Comparison of ENCODE assay signal across 17 cellular contexts in genomic region chr11:8757533-8757932, GRCh38.
DNase-seq lines count a peak whose midpoint lies in the region; ATAC-seq, FAIRE-seq and TF ChIP-seq lines count a peak whose summit lies in the region.
"Had no signal": no experiment of that assay in that cellular context is flagged by ENCODE, and none has a peak within 500 bp of the region (broad histone marks: within the 10 kb centered on the region; RNA-seq: fewer than 3 reads in every experiment).

No MANE protein-coding gene starts in this region.

- no peak for ATAC-seq in A549
- no peak for ATAC-seq in right cardiac atrium
- ATAC-seq: left lung; naive thymus-derived CD4-positive, alpha-beta T cell; sciatic nerve; upper lobe of right lung had no signal

- peaks cover 2% of the 10 kb centered on the region for H3K9me3 Mint-ChIP-seq in progenitor cell of endocrine pancreas (ENCODE audit: low read depth)
- H3K9me3 Mint-ChIP-seq: naive thymus-derived CD4-positive, alpha-beta T cell had no signal

- H3K27me3 Mint-ChIP-seq in progenitor cell of endocrine pancreas: no peaks in the 10 kb centered on the region

- H3K27me3 ChIP-seq in adrenal gland (no peaks in the 10 kb centered on the region), right cardiac atrium (ENCODE audit: control insufficient read depth, insufficient read depth) (no peaks in the 10 kb centered on the region), PC-9 (ENCODE audit: insufficient read depth, low read depth) (no peaks in the 10 kb centered on the region)
- H3K27me3 ChIP-seq: left lung, Peyer's patch, upper lobe of right lung had no signal

- WGBS in A549 (ENCODE audit: missing lambda C conversion rate): 68% methylated on average over 2 of the region's 2 CpGs
- WGBS in adrenal gland, 4 donors: 66 to 82% (median 76%) methylated on average over 2 of the region's 2 CpGs
- WGBS in right cardiac atrium: 55% methylated on average over 2 of the region's 2 CpGs

- no peak overlapping the region for H2AFZ ChIP-seq in PC-9

- H3F3A ChIP-seq in PC-9 (ENCODE audit: insufficient read depth, low read depth): no peaks in the 10 kb centered on the region

- H3K4me1 ChIP-seq in A549 (peaks cover 12% of the 10 kb centered on the region; the same call in 2 of the 3 replicates), adrenal gland (replicated peaks in 1 of 2) (peaks cover 47 to 52% of the 10 kb centered on the region in 2 donors), right cardiac atrium (ENCODE audit: control insufficient read depth, insufficient read depth, low read length) (peaks cover 25% of the 10 kb centered on the region), PC-9 (replicated peaks; ENCODE audit: insufficient read depth) (no peaks in the 10 kb centered on the region)

- H3K36me3 ChIP-seq in adrenal gland (replicated peaks in 1 of 2) (no peaks in the 10 kb centered on the region), PC-9 (ENCODE audit: low read depth) (no peaks in the 10 kb centered on the region)
- H3K36me3 ChIP-seq: left lung, Peyer's patch, upper lobe of right lung had no signal

- no peak for TF ChIP-seq CTCF in A549 (IDR thresholded peaks at IDR 0.05)
- no peak for TF ChIP-seq CTCF in adrenal gland (IDR thresholded peaks at IDR 0.05)
- no peak for TF ChIP-seq CTCF in progenitor cell of endocrine pancreas (IDR thresholded peaks at IDR 0.05; ENCODE audit: unreplicated experiment)
- no peak for TF ChIP-seq CTCF in PC-9 (conservative IDR thresholded peaks at IDR 0.05)

- no peaks in the 10 kb centered on the region for H3K9me2 ChIP-seq in PC-9 (ENCODE audit: insufficient read depth)

- TF ChIP-seq POLR2A in A549 (IDR thresholded peaks at IDR 0.05; ENCODE audit: low read length): no peak
- no peak for TF ChIP-seq POLR2A in adrenal gland (IDR thresholded peaks at IDR 0.05)

- H3K79me2 ChIP-seq in PC-9 (ENCODE audit: low read depth): no peaks in the 10 kb centered on the region

- peak overlapping the region; percentile 90 for H3K27ac Mint-ChIP-seq in progenitor cell of endocrine pancreas
- H3K27ac Mint-ChIP-seq: naive thymus-derived CD4-positive, alpha-beta T cell had no signal

- TF ChIP-seq EP300 in A549 (IDR thresholded peaks at IDR 0.05): no peak

- H4K20me1 ChIP-seq in PC-9 (ENCODE audit: insufficient read depth): no peaks in the 10 kb centered on the region

- peak overlapping the region; percentile 22 for H3K4me3 Mint-ChIP-seq in progenitor cell of endocrine pancreas (ENCODE audit: low read depth)
- H3K4me3 Mint-ChIP-seq: naive thymus-derived CD4-positive, alpha-beta T cell had no signal

- H3K4me3 ChIP-seq in A549: no peak overlapping the region
- H3K4me3 ChIP-seq in adrenal gland: no peak overlapping the region
- H3K4me3 ChIP-seq in right cardiac atrium (ENCODE audit: low read length): no peak overlapping the region
- no peak overlapping the region for H3K4me3 ChIP-seq in PC-9
- H3K4me3 ChIP-seq: left lung, Peyer's patch, upper lobe of right lung had no signal

- intact Hi-C loops in adrenal gland (cut with DNase I): no loop called here
- intact Hi-C loops in right cardiac atrium (cut with DNase I): no loop called here
- intact Hi-C loops in PC-9 (cut with micrococcal nuclease; ENCODE audit: unreplicated experiment): no loop called here

- no TSS peak for BruUV-seq in PC-9 (replicated peaks; lab: Mats Ljungman, UMichigan)

- peaks cover 7% of the 10 kb centered on the region for H3K36me3 Mint-ChIP-seq in progenitor cell of endocrine pancreas (ENCODE audit: insufficient read depth)
- H3K36me3 Mint-ChIP-seq: naive thymus-derived CD4-positive, alpha-beta T cell had no signal

- FAIRE-seq in A549 (lab: Jason Lieb, UNC): peak; percentile 61

- DNase-seq in A549 (ENCODE audit: low read depth in 1 of 2, low spot score in 1 of 2): no peak
- peak in 1 of 7 donors; percentile 18 for DNase-seq in adrenal gland
- no peak for DNase-seq in right cardiac atrium
- no peak for DNase-seq in progenitor cell of endocrine pancreas (ENCODE audit: low spot score, unreplicated experiment)
- DNase-seq in superior temporal gyrus (ENCODE audit: extremely low spot score): no peak
- no peak for DNase-seq in PC-9
- DNase-seq in CD1c-positive myeloid dendritic cell (ENCODE audit: extremely low spot score): no peak
- DNase-seq in activated effector memory CD4-positive, alpha-beta T cell treated with anti-CD3 and anti-CD28 coated beads, Interleukin-2, amount 50 U/mL, for 16 hours: no peak
- DNase-seq: amygdala; COR-L47; left lung; naive thymus-derived CD4-positive, alpha-beta T cell; NCI-H2081 treated with DMSO at 0.1 percent for 48 hours; stimulated activated CD4-positive, alpha-beta T cell treated with anti-CD3 and anti-CD28 coated beads, Interleukin-4, amount 100 ng/mL, for 4 hours; upper lobe of right lung had no signal

- CTCF ChIA-PET in A549 (lab: Yijun Ruan, JAX): interaction anchor here (1.2 to 1.8 kb wide), 4 partner anchors 11 to 57 kb away, joined by 3 to 6 read pairs (median 4); no protein-coding TSS in a partner anchor
- CTCF ChIA-PET in PC-9 (lab: Charles Lee): interaction anchor here (0.6 kb wide), 1 partner anchor 26 kb away, joined by 3 read pairs; no protein-coding TSS in a partner anchor

- POLR2A ChIA-PET in A549 (lab: Yijun Ruan, JAX) (interaction anchor here (1.2 kb wide), 1 partner anchor 69 kb away, joined by 5 read pairs; no protein-coding TSS in a partner anchor), PC-9 (lab: Charles Lee; ENCODE audit: unreplicated experiment) (interaction anchor here (0.5 to 0.6 kb wide), 2 partner anchors 77 to 969 kb away, joined by 3 to 8 read pairs; no protein-coding TSS in a partner anchor)

- TF ChIP-seq RAD21 in A549 (conservative IDR thresholded peaks at IDR 0.05 in 1 of 2, IDR thresholded peaks at IDR 0.05 in 1 of 2): no peak

- peak overlapping the region; percentile 9; the same call in 1 of the 3 replicates for H3K4me2 ChIP-seq in A549
- no peak overlapping the region for H3K4me2 ChIP-seq in PC-9

- H3K4me1 Mint-ChIP-seq in progenitor cell of endocrine pancreas (ENCODE audit: low read depth): peaks cover 15% of the 10 kb centered on the region
- H3K4me1 Mint-ChIP-seq: naive thymus-derived CD4-positive, alpha-beta T cell had no signal

- H3K27ac ChIP-seq in A549 (peak overlapping the region in 1 of 2 experiments; percentile 5; a peak in 1 of 6 replicates), adrenal gland (peak overlapping the region in 3 of 5 donors; percentile 43 to 70 (median 57)), right cardiac atrium (ENCODE audit: low read length) (peak overlapping the region; percentile 90), PC-9 (no peak overlapping the region)
- H3K27ac ChIP-seq: upper lobe of right lung had no signal

- H3K9me3 ChIP-seq in A549 (no peaks in the 10 kb centered on the region), adrenal gland (replicated peaks in 1 of 3) (no peaks in the 10 kb centered on the region), right cardiac atrium (ENCODE audit: control insufficient read depth, low read length) (no peaks in the 10 kb centered on the region), PC-9 (ENCODE audit: insufficient read depth, low read depth) (no peaks in the 10 kb centered on the region)
- H3K9me3 ChIP-seq: left lung, Peyer's patch, upper lobe of right lung had no signal

TF ChIP-seq in A549, 52 proteins besides CTCF, POLR2A, EP300 and RAD21 (continues in another document):
- TF ChIP-seq ATOH8 (CRISPR knock-in tag; IDR thresholded peaks at IDR 0.05; ENCODE audit: low read depth): no peak
- TF ChIP-seq NR3C1 (IDR thresholded peaks at IDR 0.05): no peak
- TF ChIP-seq NPAS2 (CRISPR knock-in tag; IDR thresholded peaks at IDR 0.05; ENCODE audit: borderline replicate concordance): no peak
- TF ChIP-seq ESRRA (IDR thresholded peaks at IDR 0.05; ENCODE audit: borderline replicate concordance, low read length): no peak
- no peak for TF ChIP-seq EHF (CRISPR knock-in tag; IDR thresholded peaks at IDR 0.05)
- TF ChIP-seq GATA3 (IDR thresholded peaks at IDR 0.05; ENCODE audit: borderline replicate concordance): no peak
- TF ChIP-seq RARB (CRISPR knock-in tag; IDR thresholded peaks at IDR 0.05): no peak
- TF ChIP-seq HOXB5 (CRISPR knock-in tag; IDR thresholded peaks at IDR 0.05): no peak
- TF ChIP-seq CHD4 (IDR thresholded peaks at IDR 0.05; ENCODE audit: borderline replicate concordance): no peak
- TF ChIP-seq RNF2 (IDR thresholded peaks at IDR 0.05; ENCODE audit: borderline replicate concordance, low read depth): no peak
- TF ChIP-seq CHD2 (IDR thresholded peaks at IDR 0.05; ENCODE audit: low read length, partially characterized antibody): no peak
- no peak for TF ChIP-seq ZSCAN20 (CRISPR knock-in tag; IDR thresholded peaks at IDR 0.05)
- no peak for TF ChIP-seq MYC (IDR thresholded peaks at IDR 0.05; ENCODE audit: borderline replicate concordance, low read length)
- no peak for TF ChIP-seq FOXS1 (CRISPR knock-in tag; IDR thresholded peaks at IDR 0.05)
- TF ChIP-seq MAX (IDR thresholded peaks at IDR 0.05): no peak
- TF ChIP-seq HOXB13 (CRISPR knock-in tag; IDR thresholded peaks at IDR 0.05; ENCODE audit: low read depth): no peak
- no peak for TF ChIP-seq BCL3 (IDR thresholded peaks at IDR 0.05)
